Comparison of ENCODE assay signal across 12 cellular contexts in genomic region chr2:220076734-220077133, GRCh38.
DNase-seq lines count a peak whose midpoint lies in the region; ATAC-seq, FAIRE-seq and TF ChIP-seq lines count a peak whose summit lies in the region.
"Had no signal": no experiment of that assay in that cellular context is flagged by ENCODE, and none has a peak within 500 bp of the region (broad histone marks: within the 10 kb centered on the region; RNA-seq: fewer than 3 reads in every experiment).

No MANE protein-coding gene starts in this region.

- no peak overlapping the region for H3K18ac ChIP-seq in H1 (ENCODE audit: extremely low read depth, low read length)

- H2BK15ac ChIP-seq in H1 (ENCODE audit: low read length) = no peak overlapping the region

- H3K36me3 ChIP-seq in H1 (ENCODE audit: control insufficient read depth in 2 of 4, insufficient read depth in 4 of 4, low read length in 3 of 4) (no peaks in the 10 kb centered on the region), neural progenitor cell (no peaks in the 10 kb centered on the region), small intestine (ENCODE audit: control insufficient read depth in 2 of 2, insufficient read depth in 2 of 2, low read length in 2 of 2) (no peaks in the 10 kb centered on the region)
- H3K36me3 ChIP-seq: colonic mucosa had no signal

- H4K20me1 ChIP-seq in H1 (replicated peaks in 1 of 2; ENCODE audit: control insufficient read depth in 1 of 2, insufficient read depth in 2 of 2, low read length in 2 of 2) = no peaks in the 10 kb centered on the region
- no peaks in the 10 kb centered on the region for H4K20me1 ChIP-seq in neural progenitor cell (ENCODE audit: low read depth)

- H3K36me3 Mint-ChIP-seq in neural progenitor cell = no peaks in the 10 kb centered on the region
- H3K36me3 Mint-ChIP-seq: IgD-negative memory B cell had no signal

- H3K14ac ChIP-seq in H1 (ENCODE audit: insufficient read length) = no peak overlapping the region

- FAIRE-seq in H1 (lab: Jason Lieb, UNC) (no peak), small intestine (lab: Jason Lieb, UNC) (no peak)

- TF ChIP-seq POLR2A in H1 (IDR thresholded peaks at IDR 0.05; ENCODE audit: control extremely low read depth in 1 of 2, low read depth in 2 of 2, low read length in 2 of 2) = no peak

- no peak for TF ChIP-seq EP300 in H1 (IDR thresholded peaks at IDR 0.05; ENCODE audit: borderline replicate concordance in 1 of 2, low read depth in 2 of 2, low read length in 2 of 2)

- no peak overlapping the region for H3K4ac ChIP-seq in H1 (replicated peaks; ENCODE audit: insufficient read length, low read depth, low read length)

- no peak overlapping the region for H3K4me3 ChIP-seq in AG10803 (ENCODE audit: low read length)
- H3K4me3 ChIP-seq in H1 (ENCODE audit: extremely low read depth in 1 of 4, insufficient read depth in 2 of 4, low read depth in 3 of 4, low read length in 4 of 4) = no peak overlapping the region
- H3K4me3 ChIP-seq in neural progenitor cell = no peak overlapping the region
- H3K4me3 ChIP-seq in small intestine (ENCODE audit: low read depth in 1 of 2, low read length in 2 of 2) = no peak overlapping the region
- H3K4me3 ChIP-seq: colonic mucosa had no signal

- no peak overlapping the region for H3K27ac ChIP-seq in H1 (ENCODE audit: low read depth, low read length)
- no peak overlapping the region for H3K27ac ChIP-seq in neural progenitor cell
- no peak overlapping the region for H3K27ac ChIP-seq in small intestine (ENCODE audit: low read depth in 1 of 2, low read length in 1 of 2)
- H3K27ac ChIP-seq: colonic mucosa, RWPE1 had no signal

- H3K4me2 ChIP-seq in H1 (ENCODE audit: insufficient read depth in 1 of 2, low read depth in 2 of 2, low read length in 2 of 2) = no peak overlapping the region
- H3K4me2 ChIP-seq in neural progenitor cell = peak overlapping the region; percentile 47

- intact Hi-C loops in left colon (cut with DNase I, micrococcal nuclease) = no loop called here

- H3K4me3 Mint-ChIP-seq in neural progenitor cell = no peak overlapping the region
- H3K4me3 Mint-ChIP-seq: IgD-negative memory B cell had no signal

- no peak overlapping the region for H2BK120ac ChIP-seq in H1 (replicated peaks; ENCODE audit: low read depth, low read length)

- CTCF ChIA-PET in H1 (lab: Charles Lee; ENCODE audit: partially characterized antibody) = interaction anchor here (1.4 to 2.7 kb wide), 3 partner anchors 9 to 23 kb away, joined by 3 to 11 read pairs (median 4); no protein-coding TSS in a partner anchor

- no peak overlapping the region for H2BK20ac ChIP-seq in H1 (ENCODE audit: low read length)

- H2AK5ac ChIP-seq in H1 (ENCODE audit: low read depth, low read length) = no peak overlapping the region

- no peaks in the 10 kb centered on the region for H3K23me2 ChIP-seq in H1 (ENCODE audit: low read depth, low read length)

- TF ChIP-seq RAD21 in H1 (IDR thresholded peaks at IDR 0.05 in 1 of 2, conservative IDR thresholded peaks at IDR 0.05 in 1 of 2; ENCODE audit: low read depth in 2 of 2, low read length in 2 of 2) = peak; percentile 47 to 57

- H3K4me1 ChIP-seq in H1 (replicated peaks in 1 of 4; ENCODE audit: control insufficient read depth in 3 of 4, insufficient read depth in 4 of 4, low read length in 3 of 4) (peaks cover 0 to 3% (median 1%) of the 10 kb centered on the region in 4 experiments; a peak in 5 of 7 replicates), neural progenitor cell (peaks cover 41% of the 10 kb centered on the region), small intestine (ENCODE audit: control insufficient read depth in 2 of 2, insufficient read depth in 1 of 2, low read depth in 1 of 2, low read length in 1 of 2) (no peaks in the 10 kb centered on the region)
- H3K4me1 ChIP-seq: colonic mucosa had no signal

- H3K9me3 Mint-ChIP-seq in neural progenitor cell = peaks cover 12% of the 10 kb centered on the region
- H3K9me3 Mint-ChIP-seq: IgD-negative memory B cell had no signal

- peaks cover 12% of the 10 kb centered on the region for H3F3A ChIP-seq in neural progenitor cell (ENCODE audit: low read depth)

- H4K8ac ChIP-seq in H1 (ENCODE audit: extremely low read depth, insufficient read depth, low read length) = no peak overlapping the region

- no peak overlapping the region for H2BK5ac ChIP-seq in H1 (ENCODE audit: low read depth, low read length)

- H3K79me1 ChIP-seq in H1 (ENCODE audit: low read depth, low read length) = no peaks in the 10 kb centered on the region

- H3K9me3 ChIP-seq in H1 (ENCODE audit: insufficient read depth in 2 of 2, low read depth in 1 of 2, low read length in 1 of 2) (no peaks in the 10 kb centered on the region), neural progenitor cell (ENCODE audit: low read depth) (no peaks in the 10 kb centered on the region), small intestine (ENCODE audit: control insufficient read depth, low read depth) (no peaks in the 10 kb centered on the region)
- H3K9me3 ChIP-seq: Caco-2, colonic mucosa had no signal

- H3K27ac Mint-ChIP-seq in neural progenitor cell = peak overlapping the region; percentile 42
- H3K27ac Mint-ChIP-seq: IgD-negative memory B cell had no signal

- DNase-seq in AG10803 (ENCODE audit: low read depth) (peak; percentile 82), NCI-H345 treated with DMSO at 0.1 percent for 48 hours (lab: John Stamatoyannopoulos, UW; ENCODE audit: unreplicated experiment) (peak; percentile 9), H1 (ENCODE audit: low read depth in 1 of 2, low spot score in 2 of 2) (no peak), neural progenitor cell (ENCODE audit: low spot score) (peak; percentile 75), left colon (no peak), small intestine (no peak), cerebellar nuclear complex (lab: John Stamatoyannopoulos, UW) (no peak)
- DNase-seq: colonic mucosa had no signal

- peaks cover 5% of the 10 kb centered on the region for H3K27me3 Mint-ChIP-seq in neural progenitor cell (ENCODE audit: insufficient read depth, low read depth)
- H3K27me3 Mint-ChIP-seq: IgD-negative memory B cell had no signal

- H4K5ac ChIP-seq in H1 (ENCODE audit: insufficient read length, low read depth, low read length) = no peak overlapping the region

- H4K91ac ChIP-seq in H1 (replicated peaks; ENCODE audit: insufficient read length, low read length) = no peak overlapping the region

- H3K23ac ChIP-seq in H1 (ENCODE audit: insufficient read length) = no peak overlapping the region

- H2AFZ ChIP-seq in H1 (ENCODE audit: low read length) (no peak overlapping the region), neural progenitor cell (replicated peaks) (no peak overlapping the region)

- H2BK12ac ChIP-seq in H1 (ENCODE audit: low read depth, low read length) = no peak overlapping the region

- no peaks in the 10 kb centered on the region for H3K79me2 ChIP-seq in H1 (ENCODE audit: control insufficient read depth in 1 of 2, insufficient read depth in 2 of 2, low read length in 2 of 2)
- H3K79me2 ChIP-seq in neural progenitor cell (ENCODE audit: low read depth) = no peaks in the 10 kb centered on the region

- peaks cover 52% of the 10 kb centered on the region for H3K4me1 Mint-ChIP-seq in neural progenitor cell
- H3K4me1 Mint-ChIP-seq: IgD-negative memory B cell had no signal

- 89% methylated on average over 9 of the region's 9 CpGs; no CpG with 5 or more reads in 1 of the 2 experiments for WGBS in H1 (ENCODE audit: extremely low coverage in 1 of 2, insufficient coverage in 1 of 2, insufficient read length in 1 of 2, insufficient replicate concordance in 2 of 2, low coverage in 1 of 2, low lambda C conversion rate in 2 of 2, missing lambda C conversion rate in 1 of 2), 2 experiments
- WGBS in small intestine, 3 donors = 17 to 54% (median 38%) methylated on average over 9 of the region's 9 CpGs

- H3K9ac ChIP-seq in H1 (replicated peaks in 1 of 4; ENCODE audit: extremely low read depth in 1 of 4, low read depth in 3 of 4, low read length in 3 of 4) (no peak overlapping the region), neural progenitor cell (no peak overlapping the region)

- TF ChIP-seq CTCF in AG10803 (conservative IDR thresholded peaks at IDR 0.05; ENCODE audit: low read length) (peak; percentile 72), H1 (IDR thresholded peaks at IDR 0.05; ENCODE audit: control extremely low read depth in 1 of 3, insufficient read depth in 1 of 3, low read depth in 1 of 3, low read length in 3 of 3) (peak in 2 of 3 experiments; percentile 11 to 36; a peak in 1 of 4 replicates), neural progenitor cell (IDR thresholded peaks at IDR 0.05) (peak; percentile 57)

- H3K56ac ChIP-seq in H1 (replicated peaks; ENCODE audit: insufficient read length, low read depth, low read length) = no peak overlapping the region

- H3K27me3 ChIP-seq in H1 (replicated peaks in 1 of 4; ENCODE audit: control insufficient read depth in 3 of 4, extremely low read depth in 1 of 4, insufficient read depth in 3 of 4, low read length in 3 of 4) (no peaks in the 10 kb centered on the region), neural progenitor cell (no peaks in the 10 kb centered on the region), small intestine (ENCODE audit: control insufficient read depth in 2 of 2, insufficient read depth in 2 of 2, low read length in 2 of 2) (no peaks in the 10 kb centered on the region)
- H3K27me3 ChIP-seq: colonic mucosa had no signal

- POLR2A ChIA-PET in H1 (lab: Charles Lee; ENCODE audit: partially characterized antibody) = no interaction called here

- ATAC-seq in HG02759 (IDR thresholded peaks at IDR 0.05; ENCODE audit: unreplicated experiment) = no peak
- no peak for ATAC-seq in left colon

TF ChIP-seq in H1, 55 proteins besides CTCF, POLR2A, EP300 and RAD21 (continues in another document):
- no peak for TF ChIP-seq KDM4A (IDR thresholded peaks at IDR 0.05; ENCODE audit: low read depth, low read length, severe bottlenecking)
- TF ChIP-seq CREB1 (IDR thresholded peaks at IDR 0.05) = no peak
- no peak for TF ChIP-seq ASH2L (IDR thresholded peaks at IDR 0.05; ENCODE audit: low read length)
- TF ChIP-seq E2F6 (IDR thresholded peaks at IDR 0.05) = no peak
- no peak for TF ChIP-seq SIX5 (IDR thresholded peaks at IDR 0.05; ENCODE audit: low read depth, low read length)
- TF ChIP-seq GTF2F1 (IDR thresholded peaks at IDR 0.05; ENCODE audit: borderline replicate concordance, low read depth, low read length) = no peak
- no peak for TF ChIP-seq TAF7 (optimal IDR thresholded peaks at IDR 0.05; ENCODE audit: borderline replicate concordance, low read depth, low read length)
- TF ChIP-seq, protein P1, sequence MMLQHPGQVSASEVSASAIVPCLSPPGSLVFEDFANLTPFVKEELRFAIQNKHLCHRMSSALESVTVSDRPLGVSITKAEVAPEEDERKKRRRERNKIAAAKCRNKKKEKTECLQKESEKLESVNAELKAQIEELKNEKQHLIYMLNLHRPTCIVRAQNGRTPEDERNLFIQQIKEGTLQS (IDR thresholded peaks at IDR 0.05; ENCODE audit: insufficient read depth, low read depth, low read length) = no peak
- no peak for TF ChIP-seq YY1 (IDR thresholded peaks at IDR 0.05; ENCODE audit: low read depth, low read length)

Comparison
In these comparisons a context has a peak if more than half of its experiments do, and no peak if none do; other contexts are left out.
1. DNase-seq: peak in AG10803 (single experiment), NCI-H345 treated with DMSO at 0.1 percent for 48 hours (single experiment) and neural progenitor cell (single experiment); none in H1 (0 of 2), left colon (0 of 2), small intestine (single experiment) and cerebellar nuclear complex (0 of 2).
2. Peak in every context shown above with its lines, with median percentiles within 50 percentile points of each other: CTCF ChIP-seq.